19 cellular contexts compared by ENCODE assay signal in the genomic region with DNA sequence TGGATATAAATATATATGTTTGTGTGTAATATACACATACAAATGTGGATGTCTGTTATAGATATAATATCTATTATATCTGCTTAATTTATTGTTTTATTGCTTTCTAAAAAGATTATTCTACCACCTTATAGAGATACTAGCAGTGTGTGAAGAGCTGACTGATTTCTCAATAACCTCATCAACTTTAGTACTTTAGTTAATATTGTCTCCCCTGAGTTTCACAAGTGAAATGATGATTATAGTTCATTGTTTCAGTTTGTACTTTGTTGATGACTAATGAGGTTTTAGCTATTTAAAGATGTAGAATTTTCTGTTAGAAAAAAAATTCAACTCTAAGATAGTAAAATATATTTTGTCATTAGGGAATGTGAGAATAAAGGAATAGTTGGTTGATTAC. TPM values are rescaled to one million over a fixed set of nuclear protein-coding genes. Genes with fewer than 3 reads are reported as not detected.
A peak's percentile ranks its signal among the peaks of the same experiment; 100 is the strongest.
DNase-seq lines count a peak whose midpoint lies in the region; ATAC-seq, FAIRE-seq and TF ChIP-seq lines count a peak whose summit lies in the region.
"Had no signal": no experiment of that assay in that cellular context is flagged by ENCODE, and none has a peak within 500 bp of the region (broad histone marks: within the 10 kb centered on the region; RNA-seq: fewer than 3 reads in every experiment).

No MANE protein-coding gene starts in this region.

- FAIRE-seq in frontal cortex (lab: Jason Lieb, UNC), result peak; percentile 55
- FAIRE-seq: HepG2 had no signal

- TF ChIP-seq CTCF in osteoblast (IDR thresholded peaks at IDR 0.05; ENCODE audit: extremely low read depth, low read depth, low read length), result no peak

- no peaks in the 10 kb centered on the region for H3K27me3 ChIP-seq in osteoblast (ENCODE audit: insufficient read depth, low read length)
- H3K27me3 ChIP-seq: body of pancreas, sigmoid colon, suprapubic skin had no signal

- no peak for DNase-seq in frontal cortex (ENCODE audit: low spot score in 2 of 2)
- no peak for DNase-seq in NOMO-1 (lab: John Stamatoyannopoulos, UW; ENCODE audit: unreplicated experiment in 2 of 2)
- no peak for DNase-seq in DMS53 (lab: John Stamatoyannopoulos, UW)
- no peak for DNase-seq in osteoblast (ENCODE audit: insufficient read length, low spot score, missing footprints)
- no peak for DNase-seq in cerebellar cortex (ENCODE audit: low spot score)
- DNase-seq: activated CD4-positive, alpha-beta T cell treated with anti-CD3 and anti-CD28 coated beads for 1 hour; body of pancreas; CD4-positive, alpha-beta memory T cell; GOT3; naive thymus-derived CD8-positive, alpha-beta T cell; NCI-H146; sigmoid colon; SK-N-SH had no signal

- H3K4me3 ChIP-seq in osteoblast (ENCODE audit: insufficient read depth, low read length), result no peak overlapping the region
- H3K4me3 ChIP-seq: body of pancreas, sigmoid colon, suprapubic skin had no signal

- peaks cover 33% of the 10 kb centered on the region for H3K79me2 ChIP-seq in osteoblast (ENCODE audit: insufficient read depth, low read length)

- H4K20me1 ChIP-seq in osteoblast (ENCODE audit: insufficient read depth, low read length), result no peaks in the 10 kb centered on the region

- H3K4me1 ChIP-seq in osteoblast (ENCODE audit: insufficient read depth, low read length), result no peaks in the 10 kb centered on the region
- H3K4me1 ChIP-seq: body of pancreas, sigmoid colon, suprapubic skin had no signal

- ATAC-seq in GM18907 (IDR thresholded peaks at IDR 0.05; ENCODE audit: unreplicated experiment) (peak; percentile 81), GM21723 (IDR thresholded peaks at IDR 0.05; ENCODE audit: unreplicated experiment) (peak; percentile 87), HG03135 (IDR thresholded peaks at IDR 0.05; ENCODE audit: unreplicated experiment) (peak; percentile 67)
- ATAC-seq: body of pancreas; HepG2; left lobe of liver; naive thymus-derived CD8-positive, alpha-beta T cell had no signal

- H2AFZ ChIP-seq in osteoblast (ENCODE audit: low read length), result no peak overlapping the region

- H3K27ac ChIP-seq in osteoblast (ENCODE audit: low read depth, low read length), result no peak overlapping the region
- H3K27ac ChIP-seq: body of pancreas, sigmoid colon, suprapubic skin had no signal

- no peaks in the 10 kb centered on the region for H3K9me3 ChIP-seq in osteoblast (ENCODE audit: low read depth, low read length)
- H3K9me3 ChIP-seq: body of pancreas, suprapubic skin had no signal

- H3K36me3 ChIP-seq in osteoblast (ENCODE audit: insufficient read depth, low read length), result peaks cover 12% of the 10 kb centered on the region

- no peak overlapping the region for H3K4me2 ChIP-seq in osteoblast (ENCODE audit: insufficient read depth, low read length)
- H3K4me2 ChIP-seq: SK-N-SH had no signal

RNA-seq across cellular contexts. Expression of gene RSRC1, which starts 11.4 kb away (rescaled TPM):
- total RNA-seq in frontal cortex, result 44.8 TPM
- total RNA-seq in osteoblast, result 69.8 and 73.1 TPM in 2 replicates

RNA-seq across cellular contexts. Expression of gene SHOX2, which starts 15.1 kb away (rescaled TPM):
- total RNA-seq in frontal cortex (not detected), osteoblast (11.2 and 12.3 TPM in 2 replicates)
- total RNA-seq: CD4-positive, alpha-beta memory T cell; left lobe of liver; naive thymus-derived CD8-positive, alpha-beta T cell had no signal

Comparison
In these comparisons a context has a peak if more than half of its experiments do, and no peak if none do; other contexts are left out.
1. RNA of gene SHOX2, which starts 15.1 kb away (total RNA-seq): 11.2 to 12.3 TPM in osteoblast; not detected in frontal cortex (single experiment); every median in the first group is over 10 times any median in the second.
2. Peak in every context shown above with its lines, with median percentiles within 50 percentile points of each other: ATAC-seq.